Comparison of ENCODE assay signal across 1 cellular context in genomic region chr12:54229624-54230212, GRCh38.
TF ChIP-seq lines count a peak whose summit lies in the region.

No MANE protein-coding gene starts in this region.

TF ChIP-seq in GM23338, 12 proteins besides CTCF, POLR2A, EP300 and RAD21 (continued from another document):
- TF ChIP-seq STAT1 (IDR thresholded peaks at IDR 0.05; ENCODE audit: unreplicated experiment) (no peak), ZNF114 (CRISPR knock-in tag; IDR thresholded peaks at IDR 0.05) (no peak), ETS1 (IDR thresholded peaks at IDR 0.05) (no peak), EZH2 (IDR thresholded peaks at IDR 0.05; ENCODE audit: low read depth, unreplicated experiment) (no peak), CREB1 (CRISPR knock-in tag; IDR thresholded peaks at IDR 0.05; ENCODE audit: low read depth) (no peak)
- TF ChIP-seq, protein P1, sequence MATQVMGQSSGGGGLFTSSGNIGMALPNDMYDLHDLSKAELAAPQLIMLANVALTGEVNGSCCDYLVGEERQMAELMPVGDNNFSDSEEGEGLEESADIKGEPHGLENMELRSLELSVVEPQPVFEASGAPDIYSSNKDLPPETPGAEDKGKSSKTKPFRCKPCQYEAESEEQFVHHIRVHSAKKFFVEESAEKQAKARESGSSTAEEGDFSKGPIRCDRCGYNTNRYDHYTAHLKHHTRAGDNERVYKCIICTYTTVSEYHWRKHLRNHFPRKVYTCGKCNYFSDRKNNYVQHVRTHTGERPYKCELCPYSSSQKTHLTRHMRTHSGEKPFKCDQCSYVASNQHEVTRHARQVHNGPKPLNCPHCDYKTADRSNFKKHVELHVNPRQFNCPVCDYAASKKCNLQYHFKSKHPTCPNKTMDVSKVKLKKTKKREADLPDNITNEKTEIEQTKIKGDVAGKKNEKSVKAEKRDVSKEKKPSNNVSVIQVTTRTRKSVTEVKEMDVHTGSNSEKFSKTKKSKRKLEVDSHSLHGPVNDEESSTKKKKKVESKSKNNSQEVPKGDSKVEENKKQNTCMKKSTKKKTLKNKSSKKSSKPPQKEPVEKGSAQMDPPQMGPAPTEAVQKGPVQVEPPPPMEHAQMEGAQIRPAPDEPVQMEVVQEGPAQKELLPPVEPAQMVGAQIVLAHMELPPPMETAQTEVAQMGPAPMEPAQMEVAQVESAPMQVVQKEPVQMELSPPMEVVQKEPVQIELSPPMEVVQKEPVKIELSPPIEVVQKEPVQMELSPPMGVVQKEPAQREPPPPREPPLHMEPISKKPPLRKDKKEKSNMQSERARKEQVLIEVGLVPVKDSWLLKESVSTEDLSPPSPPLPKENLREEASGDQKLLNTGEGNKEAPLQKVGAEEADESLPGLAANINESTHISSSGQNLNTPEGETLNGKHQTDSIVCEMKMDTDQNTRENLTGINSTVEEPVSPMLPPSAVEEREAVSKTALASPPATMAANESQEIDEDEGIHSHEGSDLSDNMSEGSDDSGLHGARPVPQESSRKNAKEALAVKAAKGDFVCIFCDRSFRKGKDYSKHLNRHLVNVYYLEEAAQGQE (IDR thresholded peaks at IDR 0.05; ENCODE audit: unreplicated experiment) = no peak
